ENCODE assay signal across 8 cellular contexts in the genomic region with DNA sequence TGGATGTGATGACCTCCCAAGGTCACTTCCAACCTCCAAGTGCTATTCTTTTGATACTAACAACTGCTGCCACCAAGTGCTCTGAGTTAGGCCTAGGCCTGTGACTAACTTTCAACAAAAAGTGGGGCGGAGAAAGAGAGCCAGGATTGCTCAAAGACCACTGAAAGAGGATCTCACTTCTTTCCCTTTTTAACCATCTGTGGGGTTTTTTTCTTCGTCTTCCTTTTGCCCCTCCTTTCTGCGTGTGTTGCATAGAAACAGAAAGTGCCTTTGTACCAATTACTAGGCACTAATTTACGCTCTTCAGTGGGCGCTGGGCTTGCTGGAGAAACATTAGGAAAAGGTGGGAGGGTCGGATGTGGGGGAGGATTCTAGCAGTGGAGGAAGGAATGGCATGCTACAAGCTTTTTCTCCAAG. TPM values are rescaled to one million over a fixed set of nuclear protein-coding genes. Genes with fewer than 3 reads are reported as not detected.
DNase-seq lines count a peak whose midpoint lies in the region; ATAC-seq, FAIRE-seq and TF ChIP-seq lines count a peak whose summit lies in the region.

No MANE protein-coding gene starts in this region.

- no peaks in the 10 kb centered on the region for H3K27me3 ChIP-seq in endocrine pancreas (ENCODE audit: control insufficient read depth, insufficient read depth, low read length)

- DNase-seq in activated T-cell treated with anti-CD3 and anti-CD28 coated beads for 24 hours (ENCODE audit: low read depth) (peak; percentile 42), omental fat pad (ENCODE audit: low spot score) (no peak), HTR-8/SVneo (ENCODE audit: insufficient read length, low spot score) (no peak), frontal cortex (ENCODE audit: low spot score in 2 of 2) (no peak)
- DNase-seq in activated T-cell treated with anti-CD3 and anti-CD28 coated beads, Interleukin-2, amount 50 U/mL, for 1 hour, result no peak

- no peak overlapping the region for H3K9ac ChIP-seq in endocrine pancreas (ENCODE audit: control insufficient read depth, insufficient read depth, low read length)

- H3K4me3 ChIP-seq in endocrine pancreas (ENCODE audit: control insufficient read depth, insufficient read depth, low read length), result peak overlapping the region; percentile 7

- no peak for TF ChIP-seq CTCF in omental fat pad (IDR thresholded peaks at IDR 0.05)

- H3K9me3 ChIP-seq in endocrine pancreas (ENCODE audit: control insufficient read depth, low read length), result no peaks in the 10 kb centered on the region

- H3K36me3 ChIP-seq in endocrine pancreas (ENCODE audit: control insufficient read depth, insufficient read depth, low read length), result no peaks in the 10 kb centered on the region

- FAIRE-seq in HTR-8/SVneo (lab: Jason Lieb, UNC), result no peak
- FAIRE-seq in frontal cortex (lab: Jason Lieb, UNC), result no peak

- H3K4me1 ChIP-seq in endocrine pancreas (ENCODE audit: control insufficient read depth, insufficient read depth, low read length), result no peaks in the 10 kb centered on the region

- ATAC-seq in HG02852 (IDR thresholded peaks at IDR 0.05; ENCODE audit: unreplicated experiment) (peak; percentile 81), omental fat pad (ENCODE audit: low FRiP score) (peak; percentile 19)

TF ChIP-seq in PFSK-1, 5 proteins besides CTCF, POLR2A, EP300 and RAD21:
- TF ChIP-seq POLR2AphosphoS5 (IDR thresholded peaks at IDR 0.05; ENCODE audit: low read depth, low read length), result 0 out of 2 replicates have a peak, but pooled peaks have one; percentile 32
- no peak for TF ChIP-seq FOXP2 (optimal IDR thresholded peaks at IDR 0.05; ENCODE audit: borderline replicate concordance, extremely low read depth, extremely low read length, insufficient read depth)
- 0 out of 2 replicates have a peak, but pooled peaks have one; percentile 64 for TF ChIP-seq SIN3A (IDR thresholded peaks at IDR 0.05; ENCODE audit: borderline replicate concordance, insufficient read depth, low read length)
- TF ChIP-seq REST (IDR thresholded peaks at IDR 0.05; ENCODE audit: insufficient read depth in 1 of 2, low read depth in 2 of 2, low read length in 2 of 2), result no peak; a peak in 1 of 4 replicates
- no peak for TF ChIP-seq TAF1 (IDR thresholded peaks at IDR 0.05; ENCODE audit: borderline replicate concordance, insufficient read depth, low read length)
TF ChIP-seq in PFSK-1: peak in this region for 2.

RNA-seq across cellular contexts. Expression of gene KLF9, which starts 8.0 kb away (rescaled TPM):
- 12.6 TPM for polyA plus RNA-seq in PFSK-1 (2012; ENCODE audit: insufficient read length, low read depth)
- total RNA-seq in omental fat pad, result 100 to 1,000 TPM in 3 of 4 donors, 10 to 100 TPM in 1; 63.4 to 237 (median 164) TPM
- total RNA-seq in frontal cortex, result 9.8 TPM
